Comparison of ENCODE assay signal across 1 cellular context in the genomic region with DNA sequence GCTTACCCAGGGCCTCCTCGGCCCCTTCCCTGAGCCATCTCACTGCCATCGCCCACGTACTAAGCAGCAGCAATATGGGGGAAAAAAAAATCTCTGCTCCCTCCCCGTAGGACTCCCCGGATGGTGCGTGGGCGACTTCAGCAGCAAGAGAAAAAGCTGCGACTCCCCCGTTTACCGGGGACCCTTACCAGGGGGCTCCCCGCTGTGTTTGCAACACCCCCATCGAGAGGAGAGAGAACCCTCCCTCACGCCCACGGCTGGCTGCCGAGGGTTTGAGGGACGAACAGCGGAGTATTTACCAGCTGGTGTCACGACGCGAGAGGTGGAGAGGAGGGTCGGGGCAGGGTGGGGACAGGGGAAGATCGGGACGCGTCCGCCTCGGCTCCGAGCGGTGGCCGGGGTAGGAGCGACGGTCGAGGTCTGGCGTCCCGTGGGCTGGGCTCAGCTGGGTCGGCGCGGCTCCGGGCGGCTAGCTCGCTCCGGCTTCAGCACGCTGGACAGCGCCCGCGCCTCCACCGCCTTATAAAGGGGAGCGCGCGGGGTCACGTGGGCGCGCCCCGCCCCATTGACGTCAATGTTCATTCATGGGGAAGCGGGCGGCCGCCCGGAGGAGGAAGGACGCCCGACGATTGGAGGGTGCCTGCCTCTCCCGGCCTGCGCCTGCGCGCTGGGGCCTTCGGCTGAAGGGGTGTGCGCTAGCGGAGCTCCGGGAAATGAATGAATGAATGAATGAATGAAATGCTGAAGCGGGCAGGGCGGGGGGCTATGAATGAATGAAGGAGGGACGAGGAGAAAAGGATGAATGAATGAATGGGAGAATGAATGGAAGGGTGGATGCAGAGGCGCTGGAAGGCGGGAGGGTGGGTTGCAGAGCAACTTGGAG.
TF ChIP-seq lines count a peak whose summit lies in the region.

A gene (minus strand): TSS at position 495 of the 883 bp plus-strand sequence. CDS start 726 bp downstream, outside the sequence.

TF ChIP-seq in GM12878, 131 proteins besides CTCF, POLR2A, EP300 and RAD21 (continued from another document and continues in another):
- TF ChIP-seq, protein P1, sequence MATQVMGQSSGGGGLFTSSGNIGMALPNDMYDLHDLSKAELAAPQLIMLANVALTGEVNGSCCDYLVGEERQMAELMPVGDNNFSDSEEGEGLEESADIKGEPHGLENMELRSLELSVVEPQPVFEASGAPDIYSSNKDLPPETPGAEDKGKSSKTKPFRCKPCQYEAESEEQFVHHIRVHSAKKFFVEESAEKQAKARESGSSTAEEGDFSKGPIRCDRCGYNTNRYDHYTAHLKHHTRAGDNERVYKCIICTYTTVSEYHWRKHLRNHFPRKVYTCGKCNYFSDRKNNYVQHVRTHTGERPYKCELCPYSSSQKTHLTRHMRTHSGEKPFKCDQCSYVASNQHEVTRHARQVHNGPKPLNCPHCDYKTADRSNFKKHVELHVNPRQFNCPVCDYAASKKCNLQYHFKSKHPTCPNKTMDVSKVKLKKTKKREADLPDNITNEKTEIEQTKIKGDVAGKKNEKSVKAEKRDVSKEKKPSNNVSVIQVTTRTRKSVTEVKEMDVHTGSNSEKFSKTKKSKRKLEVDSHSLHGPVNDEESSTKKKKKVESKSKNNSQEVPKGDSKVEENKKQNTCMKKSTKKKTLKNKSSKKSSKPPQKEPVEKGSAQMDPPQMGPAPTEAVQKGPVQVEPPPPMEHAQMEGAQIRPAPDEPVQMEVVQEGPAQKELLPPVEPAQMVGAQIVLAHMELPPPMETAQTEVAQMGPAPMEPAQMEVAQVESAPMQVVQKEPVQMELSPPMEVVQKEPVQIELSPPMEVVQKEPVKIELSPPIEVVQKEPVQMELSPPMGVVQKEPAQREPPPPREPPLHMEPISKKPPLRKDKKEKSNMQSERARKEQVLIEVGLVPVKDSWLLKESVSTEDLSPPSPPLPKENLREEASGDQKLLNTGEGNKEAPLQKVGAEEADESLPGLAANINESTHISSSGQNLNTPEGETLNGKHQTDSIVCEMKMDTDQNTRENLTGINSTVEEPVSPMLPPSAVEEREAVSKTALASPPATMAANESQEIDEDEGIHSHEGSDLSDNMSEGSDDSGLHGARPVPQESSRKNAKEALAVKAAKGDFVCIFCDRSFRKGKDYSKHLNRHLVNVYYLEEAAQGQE (IDR thresholded peaks at IDR 0.05; ENCODE audit: low read depth, low read length) = peak; percentile 99
- TF ChIP-seq MXI1 (IDR thresholded peaks at IDR 0.05; ENCODE audit: low read depth, low read length) (peak; percentile 88), GATAD2B (conservative IDR thresholded peaks at IDR 0.05; ENCODE audit: low read depth) (0 out of 2 replicates have a peak, but pooled peaks have one; percentile 21), EZH2 (IDR thresholded peaks at IDR 0.05; ENCODE audit: borderline replicate concordance, control insufficient read depth, low read depth, low read length) (no peak), EGR1 (IDR thresholded peaks at IDR 0.05; ENCODE audit: borderline replicate concordance in 1 of 2, low read depth in 2 of 2, low read length in 2 of 2) (peak in 1 of 2 experiments; percentile 18; a peak in 1 of 3 replicates), RCOR1 (conservative IDR thresholded peaks at IDR 0.05; ENCODE audit: low read depth, low read length) (peak; percentile 93), SRF (IDR thresholded peaks at IDR 0.05; ENCODE audit: low read depth in 2 of 2, low read length in 2 of 2) (peak; percentile 71 to 77), MEF2B (IDR thresholded peaks at IDR 0.05; ENCODE audit: partially characterized antibody, poor library complexity, severe bottlenecking) (no peak), ZNF24 (IDR thresholded peaks at IDR 0.05) (peak; percentile 99), ZNF622 (IDR thresholded peaks at IDR 0.05) (no peak), SPI1 (IDR thresholded peaks at IDR 0.05; ENCODE audit: borderline replicate concordance, insufficient read depth, low read depth, low read length) (peak; percentile 45; the same call in 1 of the 2 replicates), TCF3 (IDR thresholded peaks at IDR 0.05; ENCODE audit: borderline replicate concordance, insufficient read depth, low read depth, low read length) (peak; percentile 14; the same call in 1 of the 2 replicates), SIX5 (IDR thresholded peaks at IDR 0.05; ENCODE audit: low read depth, low read length, severe bottlenecking) (no peak), NRF1 (conservative IDR thresholded peaks at IDR 0.05; ENCODE audit: low read depth, low read length) (peak; percentile 74), BHLHE40 (IDR thresholded peaks at IDR 0.05; ENCODE audit: borderline replicate concordance in 1 of 2, low read depth in 2 of 2, low read length in 1 of 2) (peak; percentile 77 to 93), ATF7 (IDR thresholded peaks at IDR 0.05; ENCODE audit: low read depth) (peak; percentile 52), TBL1XR1 (IDR thresholded peaks at IDR 0.05; ENCODE audit: low read depth, low read length) (no peak), RELA (IDR thresholded peaks at IDR 0.05; ENCODE audit: borderline replicate concordance, partially characterized antibody) (peak; percentile 77), DPF2 (IDR thresholded peaks at IDR 0.05) (peak; percentile 57), HDAC2 (IDR thresholded peaks at IDR 0.05) (no peak), YY1 (IDR thresholded peaks at IDR 0.05; ENCODE audit: low read depth, low read length) (0 out of 2 replicates have a peak, but pooled peaks have one; percentile 44), SUZ12 (IDR thresholded peaks at IDR 0.05; ENCODE audit: unreplicated experiment) (no peak), TCF7 (IDR thresholded peaks at IDR 0.05; ENCODE audit: borderline replicate concordance) (no peak), SIN3A (IDR thresholded peaks at IDR 0.05; ENCODE audit: low read depth, low read length) (peak; percentile 92), HCFC1 (IDR thresholded peaks at IDR 0.05; ENCODE audit: low read length) (peak; percentile 19; the same call in 1 of the 2 replicates), POU2F2 (IDR thresholded peaks at IDR 0.05; ENCODE audit: borderline replicate concordance, low read depth, low read length) (peak; percentile 25; the same call in 1 of the 3 replicates), CREB1 (IDR thresholded peaks at IDR 0.05; ENCODE audit: low read depth) (peak; percentile 86), ZSCAN29 (IDR thresholded peaks at IDR 0.05) (no peak), ZNF384 (IDR thresholded peaks at IDR 0.05; ENCODE audit: borderline replicate concordance, low read depth, low read length) (no peak), NFXL1 (IDR thresholded peaks at IDR 0.05; ENCODE audit: borderline replicate concordance) (no peak)
- TF ChIP-seq, protein P2, sequence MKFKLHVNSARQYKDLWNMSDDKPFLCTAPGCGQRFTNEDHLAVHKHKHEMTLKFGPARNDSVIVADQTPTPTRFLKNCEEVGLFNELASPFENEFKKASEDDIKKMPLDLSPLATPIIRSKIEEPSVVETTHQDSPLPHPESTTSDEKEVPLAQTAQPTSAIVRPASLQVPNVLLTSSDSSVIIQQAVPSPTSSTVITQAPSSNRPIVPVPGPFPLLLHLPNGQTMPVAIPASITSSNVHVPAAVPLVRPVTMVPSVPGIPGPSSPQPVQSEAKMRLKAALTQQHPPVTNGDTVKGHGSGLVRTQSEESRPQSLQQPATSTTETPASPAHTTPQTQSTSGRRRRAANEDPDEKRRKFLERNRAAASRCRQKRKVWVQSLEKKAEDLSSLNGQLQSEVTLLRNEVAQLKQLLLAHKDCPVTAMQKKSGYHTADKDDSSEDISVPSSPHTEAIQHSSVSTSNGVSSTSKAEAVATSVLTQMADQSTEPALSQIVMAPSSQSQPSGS (IDR thresholded peaks at IDR 0.05; ENCODE audit: low read length) = no peak
- TF ChIP-seq, protein P3, sequence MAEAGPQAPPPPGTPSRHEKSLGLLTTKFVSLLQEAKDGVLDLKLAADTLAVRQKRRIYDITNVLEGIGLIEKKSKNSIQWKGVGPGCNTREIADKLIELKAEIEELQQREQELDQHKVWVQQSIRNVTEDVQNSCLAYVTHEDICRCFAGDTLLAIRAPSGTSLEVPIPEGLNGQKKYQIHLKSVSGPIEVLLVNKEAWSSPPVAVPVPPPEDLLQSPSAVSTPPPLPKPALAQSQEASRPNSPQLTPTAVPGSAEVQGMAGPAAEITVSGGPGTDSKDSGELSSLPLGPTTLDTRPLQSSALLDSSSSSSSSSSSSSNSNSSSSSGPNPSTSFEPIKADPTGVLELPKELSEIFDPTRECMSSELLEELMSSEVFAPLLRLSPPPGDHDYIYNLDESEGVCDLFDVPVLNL (IDR thresholded peaks at IDR 0.05; ENCODE audit: low read depth, low read length) = no peak
- TF ChIP-seq, protein P4, sequence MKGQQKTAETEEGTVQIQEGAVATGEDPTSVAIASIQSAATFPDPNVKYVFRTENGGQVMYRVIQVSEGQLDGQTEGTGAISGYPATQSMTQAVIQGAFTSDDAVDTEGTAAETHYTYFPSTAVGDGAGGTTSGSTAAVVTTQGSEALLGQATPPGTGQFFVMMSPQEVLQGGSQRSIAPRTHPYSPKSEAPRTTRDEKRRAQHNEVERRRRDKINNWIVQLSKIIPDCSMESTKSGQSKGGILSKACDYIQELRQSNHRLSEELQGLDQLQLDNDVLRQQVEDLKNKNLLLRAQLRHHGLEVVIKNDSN (IDR thresholded peaks at IDR 0.05; ENCODE audit: borderline replicate concordance, extremely low read length, insufficient read depth, low read depth, low read length) = peak; percentile 96
- TF ChIP-seq, protein P5, sequence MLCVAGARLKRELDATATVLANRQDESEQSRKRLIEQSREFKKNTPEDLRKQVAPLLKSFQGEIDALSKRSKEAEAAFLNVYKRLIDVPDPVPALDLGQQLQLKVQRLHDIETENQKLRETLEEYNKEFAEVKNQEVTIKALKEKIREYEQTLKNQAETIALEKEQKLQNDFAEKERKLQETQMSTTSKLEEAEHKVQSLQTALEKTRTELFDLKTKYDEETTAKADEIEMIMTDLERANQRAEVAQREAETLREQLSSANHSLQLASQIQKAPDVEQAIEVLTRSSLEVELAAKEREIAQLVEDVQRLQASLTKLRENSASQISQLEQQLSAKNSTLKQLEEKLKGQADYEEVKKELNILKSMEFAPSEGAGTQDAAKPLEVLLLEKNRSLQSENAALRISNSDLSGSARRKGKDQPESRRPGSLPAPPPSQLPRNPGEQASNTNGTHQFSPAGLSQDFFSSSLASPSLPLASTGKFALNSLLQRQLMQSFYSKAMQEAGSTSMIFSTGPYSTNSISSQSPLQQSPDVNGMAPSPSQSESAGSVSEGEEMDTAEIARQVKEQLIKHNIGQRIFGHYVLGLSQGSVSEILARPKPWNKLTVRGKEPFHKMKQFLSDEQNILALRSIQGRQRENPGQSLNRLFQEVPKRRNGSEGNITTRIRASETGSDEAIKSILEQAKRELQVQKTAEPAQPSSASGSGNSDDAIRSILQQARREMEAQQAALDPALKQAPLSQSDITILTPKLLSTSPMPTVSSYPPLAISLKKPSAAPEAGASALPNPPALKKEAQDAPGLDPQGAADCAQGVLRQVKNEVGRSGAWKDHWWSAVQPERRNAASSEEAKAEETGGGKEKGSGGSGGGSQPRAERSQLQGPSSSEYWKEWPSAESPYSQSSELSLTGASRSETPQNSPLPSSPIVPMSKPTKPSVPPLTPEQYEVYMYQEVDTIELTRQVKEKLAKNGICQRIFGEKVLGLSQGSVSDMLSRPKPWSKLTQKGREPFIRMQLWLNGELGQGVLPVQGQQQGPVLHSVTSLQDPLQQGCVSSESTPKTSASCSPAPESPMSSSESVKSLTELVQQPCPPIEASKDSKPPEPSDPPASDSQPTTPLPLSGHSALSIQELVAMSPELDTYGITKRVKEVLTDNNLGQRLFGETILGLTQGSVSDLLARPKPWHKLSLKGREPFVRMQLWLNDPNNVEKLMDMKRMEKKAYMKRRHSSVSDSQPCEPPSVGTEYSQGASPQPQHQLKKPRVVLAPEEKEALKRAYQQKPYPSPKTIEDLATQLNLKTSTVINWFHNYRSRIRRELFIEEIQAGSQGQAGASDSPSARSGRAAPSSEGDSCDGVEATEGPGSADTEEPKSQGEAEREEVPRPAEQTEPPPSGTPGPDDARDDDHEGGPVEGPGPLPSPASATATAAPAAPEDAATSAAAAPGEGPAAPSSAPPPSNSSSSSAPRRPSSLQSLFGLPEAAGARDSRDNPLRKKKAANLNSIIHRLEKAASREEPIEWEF (IDR thresholded peaks at IDR 0.05; ENCODE audit: insufficient replicate concordance, low read depth, low read length) = no peak
- TF ChIP-seq, protein P6, sequence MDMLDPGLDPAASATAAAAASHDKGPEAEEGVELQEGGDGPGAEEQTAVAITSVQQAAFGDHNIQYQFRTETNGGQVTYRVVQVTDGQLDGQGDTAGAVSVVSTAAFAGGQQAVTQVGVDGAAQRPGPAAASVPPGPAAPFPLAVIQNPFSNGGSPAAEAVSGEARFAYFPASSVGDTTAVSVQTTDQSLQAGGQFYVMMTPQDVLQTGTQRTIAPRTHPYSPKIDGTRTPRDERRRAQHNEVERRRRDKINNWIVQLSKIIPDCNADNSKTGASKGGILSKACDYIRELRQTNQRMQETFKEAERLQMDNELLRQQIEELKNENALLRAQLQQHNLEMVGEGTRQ (IDR thresholded peaks at IDR 0.05; ENCODE audit: borderline replicate concordance, low read depth, low read length) = peak; percentile 92
- TF ChIP-seq, protein P7, sequence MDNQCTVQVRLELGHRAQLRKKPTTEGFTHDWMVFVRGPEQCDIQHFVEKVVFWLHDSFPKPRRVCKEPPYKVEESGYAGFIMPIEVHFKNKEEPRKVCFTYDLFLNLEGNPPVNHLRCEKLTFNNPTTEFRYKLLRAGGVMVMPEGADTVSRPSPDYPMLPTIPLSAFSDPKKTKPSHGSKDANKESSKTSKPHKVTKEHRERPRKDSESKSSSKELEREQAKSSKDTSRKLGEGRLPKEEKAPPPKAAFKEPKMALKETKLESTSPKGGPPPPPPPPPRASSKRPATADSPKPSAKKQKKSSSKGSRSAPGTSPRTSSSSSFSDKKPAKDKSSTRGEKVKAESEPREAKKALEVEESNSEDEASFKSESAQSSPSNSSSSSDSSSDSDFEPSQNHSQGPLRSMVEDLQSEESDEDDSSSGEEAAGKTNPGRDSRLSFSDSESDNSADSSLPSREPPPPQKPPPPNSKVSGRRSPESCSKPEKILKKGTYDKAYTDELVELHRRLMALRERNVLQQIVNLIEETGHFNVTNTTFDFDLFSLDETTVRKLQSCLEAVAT (IDR thresholded peaks at IDR 0.05) = no peak
- TF ChIP-seq, protein P8, sequence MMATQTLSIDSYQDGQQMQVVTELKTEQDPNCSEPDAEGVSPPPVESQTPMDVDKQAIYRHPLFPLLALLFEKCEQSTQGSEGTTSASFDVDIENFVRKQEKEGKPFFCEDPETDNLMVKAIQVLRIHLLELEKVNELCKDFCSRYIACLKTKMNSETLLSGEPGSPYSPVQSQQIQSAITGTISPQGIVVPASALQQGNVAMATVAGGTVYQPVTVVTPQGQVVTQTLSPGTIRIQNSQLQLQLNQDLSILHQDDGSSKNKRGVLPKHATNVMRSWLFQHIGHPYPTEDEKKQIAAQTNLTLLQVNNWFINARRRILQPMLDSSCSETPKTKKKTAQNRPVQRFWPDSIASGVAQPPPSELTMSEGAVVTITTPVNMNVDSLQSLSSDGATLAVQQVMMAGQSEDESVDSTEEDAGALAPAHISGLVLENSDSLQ (IDR thresholded peaks at IDR 0.05) = peak; percentile 21; the same call in 1 of the 2 replicates
